Comparison of ENCODE assay signal across 21 cellular contexts in the genomic region with DNA sequence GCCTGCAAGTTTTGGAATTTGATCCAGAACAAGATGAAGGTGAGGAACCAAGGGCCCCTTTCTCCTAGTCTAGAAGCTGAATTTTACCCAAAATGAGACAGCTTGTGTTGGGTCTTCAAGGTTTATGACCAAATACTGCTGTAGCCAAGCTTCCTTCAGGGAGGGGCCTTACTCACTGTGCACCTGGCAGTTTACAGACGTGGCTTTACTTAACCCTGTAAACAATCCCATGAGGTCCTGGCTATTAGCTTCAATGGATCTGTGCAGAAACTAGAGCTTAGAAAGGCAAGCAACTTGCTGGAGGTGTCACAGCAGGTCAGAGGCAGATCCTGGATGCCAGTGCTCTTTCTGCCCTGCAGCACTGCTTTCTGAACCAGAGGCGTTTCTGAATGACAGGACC. TPM values are rescaled to one million over a fixed set of nuclear protein-coding genes. Genes with fewer than 3 reads are reported as not detected.
DNase-seq lines count a peak whose midpoint lies in the region; ATAC-seq and TF ChIP-seq lines count a peak whose summit lies in the region.
"Had no signal": no experiment of that assay in that cellular context is flagged by ENCODE, and none has a peak within 500 bp of the region (broad histone marks: within the 10 kb centered on the region; RNA-seq: fewer than 3 reads in every experiment).

No MANE protein-coding gene starts in this region.

- H3K4me3 Mint-ChIP-seq in GM23338 = no peak overlapping the region
- H3K4me3 Mint-ChIP-seq: CD4-positive, alpha-beta T cell; HFFc6; IgD-negative memory B cell had no signal

- H3K4me2 ChIP-seq in GM23338 (no peak overlapping the region), MM.1S (ENCODE audit: low read depth, low read length) (no peak overlapping the region)

- H3K4me1 ChIP-seq in GM23338 (ENCODE audit: insufficient read depth) (peaks cover 15% of the 10 kb centered on the region), MM.1S (ENCODE audit: low read length) (peaks cover 48% of the 10 kb centered on the region)

- H3K36me3 ChIP-seq in GM23338 (ENCODE audit: insufficient read depth) = peaks cover 34% of the 10 kb centered on the region
- no peaks in the 10 kb centered on the region for H3K36me3 ChIP-seq in MM.1S (replicated peaks; ENCODE audit: insufficient read depth, low read length)

- intact Hi-C loops in left colon (cut with DNase I, micrococcal nuclease) = loop anchor here in 1 of 2 donors (10.0 kb wide), 1 partner anchor 121 kb away; no protein-coding TSS in a partner anchor

- peak overlapping the region; percentile 54 for H3K27ac ChIP-seq in GM23338 (ENCODE audit: low read depth)
- peak overlapping the region; percentile 14; the same call in 1 of the 2 replicates for H3K27ac ChIP-seq in MM.1S (ENCODE audit: low read length)
- H3K27ac ChIP-seq: C4-2B, GM23248 had no signal

- peaks cover 22% of the 10 kb centered on the region for H3K4me1 Mint-ChIP-seq in GM23338

- H4K20me1 ChIP-seq in GM23338 (replicated peaks; ENCODE audit: insufficient read depth) = no peaks in the 10 kb centered on the region
- H4K20me1 ChIP-seq in MM.1S (ENCODE audit: insufficient read depth, low read length) = no peaks in the 10 kb centered on the region

- H3K27me3 ChIP-seq in GM23338 (ENCODE audit: insufficient read depth) (no peaks in the 10 kb centered on the region), MM.1S (replicated peaks; ENCODE audit: insufficient read depth, low read length) (no peaks in the 10 kb centered on the region)

- peaks cover 11% of the 10 kb centered on the region for H3K27me3 Mint-ChIP-seq in GM23338 (ENCODE audit: insufficient read depth, low read depth, poor library complexity)
- H3K27me3 Mint-ChIP-seq: IgD-negative memory B cell had no signal

- H2AFZ ChIP-seq in GM23338 (no peak overlapping the region), MM.1S (ENCODE audit: low read length) (no peak overlapping the region)
- H2AFZ ChIP-seq: GM23248 had no signal

- ATAC-seq in GM23338 (no peak), left colon (peak; percentile 69), GM21360 (IDR thresholded peaks at IDR 0.05; ENCODE audit: unreplicated experiment) (no peak)
- ATAC-seq: HepG2 had no signal

- H3F3A ChIP-seq in GM23338 (replicated peaks; ENCODE audit: low read depth) (0 out of 2 replicates have a peak, but pooled peaks cover 22% of the 10 kb centered on the region), MM.1S (ENCODE audit: insufficient read depth, low read length) (peaks cover 35% of the 10 kb centered on the region)

- H3K9me3 ChIP-seq in MM.1S (replicated peaks; ENCODE audit: insufficient read depth, low read length) = no peaks in the 10 kb centered on the region

- H3K4me3 ChIP-seq in GM23338 = no peak overlapping the region
- no peak overlapping the region for H3K4me3 ChIP-seq in MM.1S (ENCODE audit: low read length)
- H3K4me3 ChIP-seq: GM23248 had no signal

- H3K79me2 ChIP-seq in GM23338 (replicated peaks; ENCODE audit: insufficient read depth) (peaks cover 23% of the 10 kb centered on the region), MM.1S (ENCODE audit: low read length) (peaks cover 34% of the 10 kb centered on the region)

- H3K9me3 Mint-ChIP-seq in GM23338 = peaks cover 10% of the 10 kb centered on the region
- H3K9me3 Mint-ChIP-seq: CD4-positive, alpha-beta T cell; HFFc6 had no signal

- no peak for TF ChIP-seq CTCF in GM23338 (conservative IDR thresholded peaks at IDR 0.05; ENCODE audit: low read depth in 2 of 2)
- TF ChIP-seq CTCF in MM.1S (IDR thresholded peaks at IDR 0.05; ENCODE audit: low read length) = no peak

- H3K9me2 ChIP-seq in GM23338 (ENCODE audit: insufficient read depth) (no peaks in the 10 kb centered on the region), MM.1S (replicated peaks; ENCODE audit: insufficient read depth, low read length) (no peaks in the 10 kb centered on the region)

- DNase-seq in GM23338 (ENCODE audit: low spot score) (no peak), MM.1S (peak; percentile 47), left colon (no peak), D341Med (ENCODE audit: low spot score) (no peak), kidney glomerular epithelial cell (lab: John Stamatoyannopoulos, UW) (no peak)
- DNase-seq: ACHN; Calu3; CD4-positive, alpha-beta T cell; DMS 273 treated with DMSO at 0.1 percent for 48 hours; DMS53; DND-41; EL; GM23248; HCEC 1CT; HFFc6; KBM-7 had no signal

- H3K9ac ChIP-seq in MM.1S (ENCODE audit: low read length) = no peak overlapping the region
- H3K9ac ChIP-seq: GM23248 had no signal

- H3K36me3 Mint-ChIP-seq in GM23338 (ENCODE audit: low read depth) = peaks cover 53% of the 10 kb centered on the region

- H3K27ac Mint-ChIP-seq in GM23338 = no peak overlapping the region
- H3K27ac Mint-ChIP-seq: CD4-positive, alpha-beta T cell had no signal

TF ChIP-seq in GM23338, 12 proteins besides CTCF, POLR2A, EP300 and RAD21 (continues in another document):
- TF ChIP-seq, protein P1, sequence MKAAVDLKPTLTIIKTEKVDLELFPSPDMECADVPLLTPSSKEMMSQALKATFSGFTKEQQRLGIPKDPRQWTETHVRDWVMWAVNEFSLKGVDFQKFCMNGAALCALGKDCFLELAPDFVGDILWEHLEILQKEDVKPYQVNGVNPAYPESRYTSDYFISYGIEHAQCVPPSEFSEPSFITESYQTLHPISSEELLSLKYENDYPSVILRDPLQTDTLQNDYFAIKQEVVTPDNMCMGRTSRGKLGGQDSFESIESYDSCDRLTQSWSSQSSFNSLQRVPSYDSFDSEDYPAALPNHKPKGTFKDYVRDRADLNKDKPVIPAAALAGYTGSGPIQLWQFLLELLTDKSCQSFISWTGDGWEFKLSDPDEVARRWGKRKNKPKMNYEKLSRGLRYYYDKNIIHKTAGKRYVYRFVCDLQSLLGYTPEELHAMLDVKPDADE (IDR thresholded peaks at IDR 0.05) = no peak
- TF ChIP-seq EZH2phosphoT487 (IDR thresholded peaks at IDR 0.05; ENCODE audit: unreplicated experiment) (no peak), CREB1 (CRISPR knock-in tag; IDR thresholded peaks at IDR 0.05; ENCODE audit: low read depth) (no peak), JUNB (IDR thresholded peaks at IDR 0.05; ENCODE audit: unreplicated experiment) (no peak), ZNF331 (CRISPR knock-in tag; IDR thresholded peaks at IDR 0.05; ENCODE audit: low read depth) (no peak), POLR2AphosphoS5 (IDR thresholded peaks at IDR 0.05; ENCODE audit: low read depth) (no peak), STAT1 (IDR thresholded peaks at IDR 0.05; ENCODE audit: unreplicated experiment) (no peak), ZNF114 (CRISPR knock-in tag; IDR thresholded peaks at IDR 0.05) (no peak)
- TF ChIP-seq, protein P2, sequence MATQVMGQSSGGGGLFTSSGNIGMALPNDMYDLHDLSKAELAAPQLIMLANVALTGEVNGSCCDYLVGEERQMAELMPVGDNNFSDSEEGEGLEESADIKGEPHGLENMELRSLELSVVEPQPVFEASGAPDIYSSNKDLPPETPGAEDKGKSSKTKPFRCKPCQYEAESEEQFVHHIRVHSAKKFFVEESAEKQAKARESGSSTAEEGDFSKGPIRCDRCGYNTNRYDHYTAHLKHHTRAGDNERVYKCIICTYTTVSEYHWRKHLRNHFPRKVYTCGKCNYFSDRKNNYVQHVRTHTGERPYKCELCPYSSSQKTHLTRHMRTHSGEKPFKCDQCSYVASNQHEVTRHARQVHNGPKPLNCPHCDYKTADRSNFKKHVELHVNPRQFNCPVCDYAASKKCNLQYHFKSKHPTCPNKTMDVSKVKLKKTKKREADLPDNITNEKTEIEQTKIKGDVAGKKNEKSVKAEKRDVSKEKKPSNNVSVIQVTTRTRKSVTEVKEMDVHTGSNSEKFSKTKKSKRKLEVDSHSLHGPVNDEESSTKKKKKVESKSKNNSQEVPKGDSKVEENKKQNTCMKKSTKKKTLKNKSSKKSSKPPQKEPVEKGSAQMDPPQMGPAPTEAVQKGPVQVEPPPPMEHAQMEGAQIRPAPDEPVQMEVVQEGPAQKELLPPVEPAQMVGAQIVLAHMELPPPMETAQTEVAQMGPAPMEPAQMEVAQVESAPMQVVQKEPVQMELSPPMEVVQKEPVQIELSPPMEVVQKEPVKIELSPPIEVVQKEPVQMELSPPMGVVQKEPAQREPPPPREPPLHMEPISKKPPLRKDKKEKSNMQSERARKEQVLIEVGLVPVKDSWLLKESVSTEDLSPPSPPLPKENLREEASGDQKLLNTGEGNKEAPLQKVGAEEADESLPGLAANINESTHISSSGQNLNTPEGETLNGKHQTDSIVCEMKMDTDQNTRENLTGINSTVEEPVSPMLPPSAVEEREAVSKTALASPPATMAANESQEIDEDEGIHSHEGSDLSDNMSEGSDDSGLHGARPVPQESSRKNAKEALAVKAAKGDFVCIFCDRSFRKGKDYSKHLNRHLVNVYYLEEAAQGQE (IDR thresholded peaks at IDR 0.05; ENCODE audit: unreplicated experiment) = no peak

RNA-seq across cellular contexts. Expression of a gene that starts 46.7 kb away (rescaled TPM):
- 110 and 111 TPM in 2 replicates for total RNA-seq in GM23338 (2014; rRNA removed; shearing (Covaris generic))
- polyA plus RNA-seq in GM23338 (2016; fragmentation: Nextera tagmentation; extraction: Ambion mirVana) = 227 and 233 TPM in 2 replicates
- 100 to 1,000 TPM; 342 to 417 TPM for total RNA-seq in left colon

RNA-seq across cellular contexts. Expression of a gene that starts 50.1 kb away (rescaled TPM):
- not detected in 2 replicates for total RNA-seq in GM23338 (2014; rRNA removed; shearing (Covaris generic))
- polyA plus RNA-seq in GM23338 (2016; fragmentation: Nextera tagmentation; extraction: Ambion mirVana) = 0.65 and 0.90 TPM in 2 replicates
- total RNA-seq in left colon = not detected
- total RNA-seq: Calu3; CD4-positive, alpha-beta T cell; GM23248; HepG2; HFFc6 had no signal
- polyA plus RNA-seq: BJ, HepG2, IgD-negative memory B cell had no signal
